ENCODE assay signal across 10 cellular contexts in genomic region chr10:5583525-5584175, GRCh38. TPM values are rescaled to one million over a fixed set of nuclear protein-coding genes. Genes with fewer than 3 reads are reported as not detected.
DNase-seq lines count a peak whose midpoint lies in the region; ATAC-seq, FAIRE-seq and TF ChIP-seq lines count a peak whose summit lies in the region.
"Had no signal": no experiment of that assay in that cellular context is flagged by ENCODE, and none has a peak within 500 bp of the region (broad histone marks: within the 10 kb centered on the region; RNA-seq: fewer than 3 reads in every experiment).

No MANE protein-coding gene starts in this region.

- no TSS peak for BruUV-seq in K562 (replicated peaks; lab: Mats Ljungman, UMichigan)

- peak; percentile 60 for DNase-seq in SIG-M5 treated with dmso at 0.1 percent for 504 hours (lab: John Stamatoyannopoulos, UW; ENCODE audit: unreplicated experiment)
- no peak for DNase-seq in SIG-M5 (lab: John Stamatoyannopoulos, UW)
- DNase-seq in NCI-H1092 (lab: John Stamatoyannopoulos, UW), result peak; percentile 96
- no peak for DNase-seq in K562 (ENCODE audit: extremely low read depth in 1 of 4, low spot score in 3 of 4)
- peak; percentile 92 for DNase-seq in mesendoderm
- no peak for DNase-seq in UCSD-AML1 (lab: John Stamatoyannopoulos, UW; ENCODE audit: unreplicated experiment)
- DNase-seq in HEK293T (ENCODE audit: extremely low spot score), result no peak
- no peak for DNase-seq in COLO829 (ENCODE audit: low spot score)

- no peak for FAIRE-seq in K562 (lab: Jason Lieb, UNC)

- H3K27ac ChIP-seq in K562 (ENCODE audit: extremely low read depth, low read depth, low read length) (no peak overlapping the region), mesendoderm (ENCODE audit: low read depth, low read length) (peak overlapping the region; percentile 13)
- H3K27ac ChIP-seq: tibial artery had no signal

- TF ChIP-seq RAD21 in K562 (CRISPR knock-in tag; conservative IDR thresholded peaks at IDR 0.05 in 1 of 2, IDR thresholded peaks at IDR 0.05 in 1 of 2), result no peak

- H3K36me3 ChIP-seq in K562 (ENCODE audit: control insufficient read depth, insufficient read depth, low read length), result no peaks in the 10 kb centered on the region
- H3K36me3 ChIP-seq in mesendoderm (ENCODE audit: control insufficient read depth, insufficient read depth, low read length), result no peaks in the 10 kb centered on the region
- H3K36me3 ChIP-seq: tibial artery had no signal

- no peaks in the 10 kb centered on the region for H3K9me1 ChIP-seq in K562 (ENCODE audit: control insufficient read depth, insufficient read depth, low read length)

- no peak overlapping the region for H2AK5ac ChIP-seq in mesendoderm (ENCODE audit: low read length)

- peaks cover 4 to 5% of the 10 kb centered on the region in 2 experiments; a peak in 3 of 5 replicates for H3K4me1 ChIP-seq in K562 (replicated peaks in 1 of 2; ENCODE audit: control insufficient read depth in 2 of 2, insufficient read depth in 2 of 2, low read length in 2 of 2)
- peaks cover 4% of the 10 kb centered on the region for H3K4me1 ChIP-seq in mesendoderm (ENCODE audit: control insufficient read depth, low read depth, low read length)

- no peak for TF ChIP-seq EP300 in K562 (IDR thresholded peaks at IDR 0.05; ENCODE audit: low read length)

- no peak overlapping the region for H4K5ac ChIP-seq in mesendoderm (ENCODE audit: low read length)

- 46% methylated on average over 18 of the region's 18 CpGs for WGBS in K562 (ENCODE audit: insufficient coverage, low coverage, missing lambda C conversion rate)
- no CpG with 5 or more reads among the region's 18 CpGs for WGBS in mesendoderm (ENCODE audit: extremely low coverage, insufficient coverage, low lambda C conversion rate)

- no peaks in the 10 kb centered on the region for H3K79me2 ChIP-seq in K562 (ENCODE audit: control insufficient read depth, insufficient read depth, low read length)
- no peaks in the 10 kb centered on the region for H3K79me2 ChIP-seq in mesendoderm (ENCODE audit: control insufficient read depth, insufficient read depth, low read length)

- no peak for TF ChIP-seq POLR2A in K562 (conservative IDR thresholded peaks at IDR 0.05)

- no peak overlapping the region for H3K4me2 ChIP-seq in K562 (ENCODE audit: insufficient read depth, low read length)
- H3K4me2 ChIP-seq in mesendoderm (ENCODE audit: low read length), result no peak overlapping the region

- no peak overlapping the region for H2BK15ac ChIP-seq in mesendoderm (replicated peaks; ENCODE audit: low read depth)

- H3K9ac ChIP-seq in K562 (ENCODE audit: insufficient read depth in 1 of 2, low read depth in 2 of 2, low read length in 2 of 2) (peak overlapping the region in 1 of 2 experiments; percentile 28; a peak in 1 of 4 replicates), mesendoderm (ENCODE audit: low read length) (no peak overlapping the region)

- CTCF ChIA-PET in K562 (lab: Yijun Ruan, JAX; ENCODE audit: low intra/inter-chr PET ratio) (no interaction called here), HEK293T (lab: Yijun Ruan, JAX) (no interaction called here)

- H4K20me1 ChIP-seq in K562 (replicated peaks; ENCODE audit: control insufficient read depth, insufficient read depth, low read length), result no peaks in the 10 kb centered on the region

- no peak overlapping the region for H3K18ac ChIP-seq in mesendoderm (ENCODE audit: low read length)

- in situ Hi-C loops in K562 (cut with MboI), result no loop called here

- H3K79me1 ChIP-seq in mesendoderm (ENCODE audit: low read length), result no peaks in the 10 kb centered on the region

- no peak overlapping the region for H2BK5ac ChIP-seq in mesendoderm (ENCODE audit: low read length)

- no peak for ATAC-seq in K562

- no peak overlapping the region for H2BK120ac ChIP-seq in mesendoderm (ENCODE audit: low read depth, low read length)

- H4K8ac ChIP-seq in mesendoderm (ENCODE audit: low read depth, low read length), result no peak overlapping the region

- TF ChIP-seq CTCF in K562 (IDR thresholded peaks at IDR 0.05 in 2 of 3, conservative IDR thresholded peaks at IDR 0.05 in 1 of 3; ENCODE audit: insufficient read depth in 2 of 3, low read depth in 1 of 3, low read length in 3 of 3), result no peak

- H3K4ac ChIP-seq in mesendoderm (ENCODE audit: low read depth, low read length), result no peak overlapping the region

- no peak overlapping the region for H2AFZ ChIP-seq in K562 (ENCODE audit: low read depth, low read length)

- POLR2A ChIA-PET in K562 (lab: Yijun Ruan, JAX), result interaction anchor here (0.6 to 1.6 kb wide), 2 partner anchors 12 to 121 kb away, joined by 3 to 7 read pairs; no protein-coding TSS in a partner anchor
- POLR2A ChIA-PET in HEK293T (lab: Yijun Ruan, JAX), result interaction anchor here (1.6 kb wide), 1 partner anchor 9 kb away, joined by 4 read pairs; no protein-coding TSS in a partner anchor

- H3K27me3 ChIP-seq in K562 (ENCODE audit: control insufficient read depth in 2 of 2, insufficient read depth in 2 of 2, low read length in 2 of 2) (peaks cover 0 to 7% of the 10 kb centered on the region in 2 experiments; a peak in 1 of 5 replicates), mesendoderm (ENCODE audit: insufficient read depth, low read length, poor library complexity) (no peaks in the 10 kb centered on the region)
- H3K27me3 ChIP-seq: tibial artery had no signal

- H3K9me3 ChIP-seq in K562 (replicated peaks; ENCODE audit: control insufficient read depth, insufficient read depth, low read depth, low read length), result no peaks in the 10 kb centered on the region

- H3K4me3 ChIP-seq in K562 (no peak overlapping the region), mesendoderm (ENCODE audit: low read length) (no peak overlapping the region)
- H3K4me3 ChIP-seq: tibial artery had no signal

- intact Hi-C loops in K562 (cut with micrococcal nuclease), result no loop called here

- no peak overlapping the region for H3K23ac ChIP-seq in mesendoderm (ENCODE audit: low read length)

- no peak overlapping the region for H3K56ac ChIP-seq in mesendoderm (ENCODE audit: low read length)

TF ChIP-seq in K562, 482 proteins besides CTCF, POLR2A, EP300 and RAD21:
- no peak for TF ChIP-seq HEY1 (CRISPR knock-in tag; IDR thresholded peaks at IDR 0.05; ENCODE audit: borderline replicate concordance)
- peak; percentile 76 for TF ChIP-seq RFX1 (IDR thresholded peaks at IDR 0.05)
- TF ChIP-seq HNRNPK (IDR thresholded peaks at IDR 0.05; ENCODE audit: low read depth, low read length, poor library complexity, severe bottlenecking), result no peak
- no peak for TF ChIP-seq ZBTB1 (CRISPR knock-in tag; IDR thresholded peaks at IDR 0.05; ENCODE audit: borderline replicate concordance, low read depth)
- no peak for TF ChIP-seq NFYB (IDR thresholded peaks at IDR 0.05; ENCODE audit: extremely low read depth, insufficient read length)
- TF ChIP-seq ZEB2 (IDR thresholded peaks at IDR 0.05), result no peak
- no peak for TF ChIP-seq ZNF717 (CRISPR knock-in tag; IDR thresholded peaks at IDR 0.05)

TF ChIP-seq in HEK293T, 16 proteins besides CTCF, POLR2A, EP300 and RAD21:
- TF ChIP-seq ARNT (IDR thresholded peaks at IDR 0.05) (no peak), FOXA1 (IDR thresholded peaks at IDR 0.05) (no peak), ELF4 (IDR thresholded peaks at IDR 0.05) (no peak), TARDBP (IDR thresholded peaks at IDR 0.05) (no peak), FOXM1 (IDR thresholded peaks at IDR 0.05; ENCODE audit: borderline replicate concordance) (no peak), SP1 (IDR thresholded peaks at IDR 0.05) (no peak), ZNF384 (IDR thresholded peaks at IDR 0.05) (no peak), HDGF (IDR thresholded peaks at IDR 0.05; ENCODE audit: borderline replicate concordance) (no peak), PKNOX1 (IDR thresholded peaks at IDR 0.05) (no peak), SUZ12 (IDR thresholded peaks at IDR 0.05) (no peak), BHLHE40 (IDR thresholded peaks at IDR 0.05; ENCODE audit: borderline replicate concordance) (no peak), CTBP1 (IDR thresholded peaks at IDR 0.05; ENCODE audit: borderline replicate concordance) (no peak), LEF1 (IDR thresholded peaks at IDR 0.05; ENCODE audit: borderline replicate concordance) (no peak), L3MBTL2 (conservative IDR thresholded peaks at IDR 0.05) (no peak), FOXK2 (IDR thresholded peaks at IDR 0.05) (no peak), NFRKB (IDR thresholded peaks at IDR 0.05) (no peak)

RNA-seq across cellular contexts. Expression of gene CALML3, which starts 58.9 kb away (rescaled TPM):
- total RNA-seq in K562 (2011; cell fraction: chromatin; rRNA removed; ENCODE audit: low replicate concordance), result not detected in 2 replicates
- not detected in 2 replicates for total RNA-seq in K562 (2011; cell fraction: nucleolus; rRNA removed)
- not detected in 2 replicates for total RNA-seq in K562 (2011; cell fraction: nucleoplasm; rRNA removed)
- not detected in 2 replicates for total RNA-seq in K562 (2014; rRNA removed)
- total RNA-seq in K562 (2014; rRNA removed; fragmentation: Illumina TruSeq; extraction: Trizol), result not detected in 2 replicates
- total RNA-seq in K562 (2015; rRNA removed; fragmentation: Illumina TruSeq; extraction: Trizol), result not detected in 2 replicates
- total RNA-seq in K562 (2021), result not detected in 2 replicates
- polyA plus RNA-seq in K562 (2011; rRNA removed), result not detected in 2 replicates
- polyA plus RNA-seq in K562 (2011; cell fraction: cytosol; rRNA removed), result not detected in 2 replicates
- not detected in 2 replicates for polyA plus RNA-seq in K562 (2011; cell fraction: nucleus; rRNA removed)
- not detected in 2 replicates for polyA plus RNA-seq in K562 (2012)
- not detected in 2 replicates for polyA plus RNA-seq in K562 (2014; fragmentation: Illumina TruSeq; extraction: Trizol)
- not detected for polyA plus RNA-seq in K562 (2014; fragmentation: Nextera tagmentation; extraction: Ambion mirVana)
- not detected in 2 replicates for polyA plus RNA-seq in K562 (2014; rRNA removed)
- not detected in 2 replicates for polyA minus RNA-seq in K562 (2011; rRNA and poly(A)+ RNA removed)
- polyA minus RNA-seq in K562 (2011; cell fraction: cytosol; rRNA and poly(A)+ RNA removed), result not detected in 2 replicates
- polyA minus RNA-seq in K562 (2011; cell fraction: nucleus; rRNA and poly(A)+ RNA removed), result not detected in 2 replicates
- polyA plus RNA-seq in mesendoderm (2013, experiment 1 of 2), result not detected
- not detected for polyA plus RNA-seq in mesendoderm (2013, experiment 2 of 2)
- total RNA-seq: SK-MEL-5 had no signal

Comparison
In these comparisons a context has a peak if more than half of its experiments do, and no peak if none do; other contexts are left out.
1. DNase-seq: peak in SIG-M5 treated with dmso at 0.1 percent for 504 hours (single experiment), NCI-H1092 (single experiment) and mesendoderm (single experiment); none in SIG-M5 (single experiment), K562 (0 of 4), UCSD-AML1 (single experiment), HEK293T (single experiment) and COLO829 (single experiment).